ENCODE assay signal across 19 cellular contexts in the genomic region with DNA sequence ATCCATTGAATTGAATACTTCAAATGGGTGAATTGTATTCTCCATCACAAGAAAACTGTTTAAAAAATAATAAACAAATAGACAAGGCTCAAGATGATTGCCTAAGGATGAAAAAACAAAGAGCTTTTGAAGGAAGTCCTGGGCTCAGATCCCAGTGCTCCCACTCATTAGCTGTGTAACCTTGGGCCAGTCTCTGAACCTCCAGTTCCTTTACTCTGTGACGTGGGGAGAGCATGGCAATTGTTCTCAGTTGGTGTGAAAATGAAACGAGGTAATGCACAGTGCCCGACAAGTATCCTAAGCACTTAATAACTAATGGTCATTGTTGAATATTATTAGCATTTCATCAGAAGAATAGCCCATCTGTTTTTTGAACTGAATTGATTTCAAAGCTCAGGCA. TPM values are rescaled to one million over a fixed set of nuclear protein-coding genes. Genes with fewer than 3 reads are reported as not detected.
DNase-seq lines count a peak whose midpoint lies in the region; ATAC-seq and TF ChIP-seq lines count a peak whose summit lies in the region.
"Had no signal": no experiment of that assay in that cellular context is flagged by ENCODE, and none has a peak within 500 bp of the region (broad histone marks: within the 10 kb centered on the region; RNA-seq: fewer than 3 reads in every experiment).

No MANE protein-coding gene starts in this region.

- no peak for DNase-seq in IMR-90
- peak; percentile 75 for DNase-seq in foreskin melanocyte
- no peak for DNase-seq in psoas muscle
- DNase-seq in NCI-H128 (lab: John Stamatoyannopoulos, UW; ENCODE audit: unreplicated experiment), result no peak
- no peak for DNase-seq in activated CD4-positive, CD25-positive, alpha-beta regulatory T cell treated with anti-CD3 and anti-CD28 coated beads, Interleukin-2, amount 50 U/mL, for 72 hours
- no peak for DNase-seq in SW 1271 (lab: John Stamatoyannopoulos, UW)
- DNase-seq: CD8-positive, alpha-beta memory T cell; GM23248; NCI-H1436; NCI-H2029; NCI-H2171 treated with DMSO at 0.1 percent for 48 hours; NCI-H446 treated with DMSO at 0.1 percent for 48 hours; NCI-H69; NK-92 treated with Interleukin-12 subunit alpha and Interleukin-12 subunit beta, amount 100 ng/mL, for 24 hours; Peyer's patch; SK-N-SH had no signal

- H2BK5ac ChIP-seq in IMR-90 (ENCODE audit: low read depth, low read length, poor library complexity, severe bottlenecking), result no peak overlapping the region

- H4K8ac ChIP-seq in IMR-90 (ENCODE audit: low read depth in 2 of 2, low read length in 2 of 2), result no peak overlapping the region

- no peak overlapping the region for H3K56ac ChIP-seq in IMR-90 (ENCODE audit: extremely low read depth, insufficient read depth, low read length)

- POLR2A ChIA-PET in IMR-90 (lab: Charles Lee; ENCODE audit: unreplicated experiment), result no interaction called here

- peak overlapping the region; percentile 31; the same call in 1 of the 2 replicates for H3K4ac ChIP-seq in IMR-90 (ENCODE audit: low read depth, low read length)

- dilution Hi-C loops in IMR-90 (cut with HindIII; ENCODE audit: low sequenced_read_pairs, unreplicated experiment), result no loop called here

- WGBS in IMR-90 (ENCODE audit: extremely low coverage in 2 of 2, insufficient read length in 1 of 2), 2 experiments, result no CpG with 5 or more reads among the region's 3 CpGs
- 63 to 68% (median 64%) methylated on average over 3 of the region's 3 CpGs for WGBS in psoas muscle, 3 donors

- no TSS peak for BruUV-seq in IMR-90 (replicated peaks; lab: Mats Ljungman, UMichigan)

- no peaks in the 10 kb centered on the region for H4K20me1 ChIP-seq in IMR-90 (ENCODE audit: insufficient read depth, low read length)

- intact Hi-C loops in IMR-90 (cut with micrococcal nuclease) (no loop called here), psoas muscle (cut with DNase I) (loop anchor here (5.0 to 10.0 kb wide), 2 partner anchors 38 to 65 kb away; no protein-coding TSS in a partner anchor)

- H2BK15ac ChIP-seq in IMR-90 (ENCODE audit: low read depth, low read length), result no peak overlapping the region; the same call in 2 of the 3 replicates

- no peak overlapping the region for H2AFZ ChIP-seq in IMR-90 (replicated peaks; ENCODE audit: low read length, poor library complexity)
- H2AFZ ChIP-seq: GM23248 had no signal

- no peak overlapping the region for H3K4me3 ChIP-seq in IMR-90 (ENCODE audit: insufficient read depth, low read depth, low read length)
- no peak overlapping the region for H3K4me3 ChIP-seq in psoas muscle
- H3K4me3 ChIP-seq: GM23248, HAP-1, Peyer's patch had no signal

- H3K79me1 ChIP-seq in IMR-90 (ENCODE audit: low read depth in 1 of 2, low read length in 2 of 2), result no peaks in the 10 kb centered on the region; a peak in 1 of 4 replicates

- H3K4me2 ChIP-seq in IMR-90 (ENCODE audit: low read depth, low read length), result no peak overlapping the region; the same call in 1 of the 2 replicates
- H3K4me2 ChIP-seq: SK-N-SH had no signal

- no peak overlapping the region for H2BK20ac ChIP-seq in IMR-90 (ENCODE audit: low read depth, low read length)

- no peak for TF ChIP-seq RAD21 in IMR-90 (IDR thresholded peaks at IDR 0.05; ENCODE audit: low read length)

- no peak overlapping the region for H3K18ac ChIP-seq in IMR-90 (ENCODE audit: low read depth, low read length)

- no peaks in the 10 kb centered on the region for H3K9me1 ChIP-seq in IMR-90 (ENCODE audit: insufficient read depth, low read length)

- H3K27me3 ChIP-seq in IMR-90 (ENCODE audit: control insufficient read depth, insufficient read depth, low read length) (no peaks in the 10 kb centered on the region), psoas muscle (ENCODE audit: insufficient read depth in 3 of 3, low read length in 2 of 3) (no peaks in the 10 kb centered on the region)
- H3K27me3 ChIP-seq: Peyer's patch had no signal

- CTCF ChIA-PET in IMR-90 (lab: Yijun Ruan, JAX), result interaction anchor here (0.6 kb wide), 1 partner anchor 40 kb away, joined by 4 read pairs; no protein-coding TSS in a partner anchor

- TF ChIP-seq POLR2A in IMR-90 (IDR thresholded peaks at IDR 0.05; ENCODE audit: low read depth, low read length), result no peak

- no peak overlapping the region for H3K27ac ChIP-seq in IMR-90 (ENCODE audit: insufficient read depth, low read length)
- H3K27ac ChIP-seq in angular gyrus (ENCODE audit: low read depth, low read length), result peak overlapping the region; percentile 42
- peak overlapping the region; percentile 72 for H3K27ac ChIP-seq in psoas muscle
- H3K27ac ChIP-seq: GM23248 had no signal

- H3K9ac ChIP-seq in IMR-90 (ENCODE audit: low read depth, low read length), result no peak overlapping the region
- H3K9ac ChIP-seq: GM23248, SK-N-SH had no signal

- ATAC-seq in IMR-90 (ENCODE audit: low read depth), result no peak
- ATAC-seq in psoas muscle, result no peak
- no peak for ATAC-seq in GM21576 (IDR thresholded peaks at IDR 0.05; ENCODE audit: unreplicated experiment)

- TF ChIP-seq CTCF in IMR-90 (conservative IDR thresholded peaks at IDR 0.05; ENCODE audit: low read depth, low read length) (no peak), psoas muscle (IDR thresholded peaks at IDR 0.05) (no peak)

- no peak overlapping the region; the same call in 1 of the 2 replicates for H3K14ac ChIP-seq in IMR-90 (replicated peaks; ENCODE audit: low read depth, low read length)

- H2AK5ac ChIP-seq in IMR-90 (ENCODE audit: low read depth, low read length), result no peak overlapping the region

- no peak overlapping the region for H4K91ac ChIP-seq in IMR-90 (ENCODE audit: insufficient read depth, low read depth, low read length)

- H3K4me1 ChIP-seq in IMR-90 (ENCODE audit: control insufficient read depth, insufficient read depth, low read length) (peaks cover 14% of the 10 kb centered on the region), psoas muscle (peaks cover 34% of the 10 kb centered on the region)

- in situ Hi-C loops in IMR-90 (cut with MboI; ENCODE audit: low sequenced_read_pairs), result no loop called here

- no peak overlapping the region for H4K5ac ChIP-seq in IMR-90 (ENCODE audit: low read depth, low read length)

- H2BK120ac ChIP-seq in IMR-90 (ENCODE audit: low read depth, low read length), result no peak overlapping the region

- H3K9me3 ChIP-seq in IMR-90 (ENCODE audit: control insufficient read depth, insufficient read depth, low read length) (no peaks in the 10 kb centered on the region), psoas muscle (no peaks in the 10 kb centered on the region)
- H3K9me3 ChIP-seq: HAP-1, Peyer's patch, SK-N-SH had no signal

- H3K36me3 ChIP-seq in IMR-90 (ENCODE audit: control insufficient read depth, insufficient read depth, low read length), result no peaks in the 10 kb centered on the region
- no peaks in the 10 kb centered on the region for H3K36me3 ChIP-seq in psoas muscle (ENCODE audit: insufficient read depth in 1 of 2, low read depth in 1 of 2)
- H3K36me3 ChIP-seq: HAP-1, Peyer's patch had no signal

- H2AK9ac ChIP-seq in IMR-90 (replicated peaks; ENCODE audit: low read depth, low read length, poor library complexity), result no peak overlapping the region

- no peak overlapping the region for H3K23ac ChIP-seq in IMR-90 (ENCODE audit: low read depth, low read length)

TF ChIP-seq in IMR-90, 13 proteins besides CTCF, POLR2A, EP300 and RAD21:
- TF ChIP-seq NFE2L2 (IDR thresholded peaks at IDR 0.05; ENCODE audit: low read depth, low read length), result no peak
- TF ChIP-seq, protein P1, sequence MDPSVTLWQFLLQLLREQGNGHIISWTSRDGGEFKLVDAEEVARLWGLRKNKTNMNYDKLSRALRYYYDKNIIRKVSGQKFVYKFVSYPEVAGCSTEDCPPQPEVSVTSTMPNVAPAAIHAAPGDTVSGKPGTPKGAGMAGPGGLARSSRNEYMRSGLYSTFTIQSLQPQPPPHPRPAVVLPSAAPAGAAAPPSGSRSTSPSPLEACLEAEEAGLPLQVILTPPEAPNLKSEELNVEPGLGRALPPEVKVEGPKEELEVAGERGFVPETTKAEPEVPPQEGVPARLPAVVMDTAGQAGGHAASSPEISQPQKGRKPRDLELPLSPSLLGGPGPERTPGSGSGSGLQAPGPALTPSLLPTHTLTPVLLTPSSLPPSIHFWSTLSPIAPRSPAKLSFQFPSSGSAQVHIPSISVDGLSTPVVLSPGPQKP (IDR thresholded peaks at IDR 0.05; ENCODE audit: borderline replicate concordance, low read depth, low read length), result no peak
- no peak for TF ChIP-seq RFX5 (IDR thresholded peaks at IDR 0.05; ENCODE audit: low read depth, low read length)
- TF ChIP-seq MAFK (IDR thresholded peaks at IDR 0.05; ENCODE audit: low read depth, low read length), result no peak
- no peak for TF ChIP-seq SMC3 (IDR thresholded peaks at IDR 0.05; ENCODE audit: low read depth, low read length)
- no peak for TF ChIP-seq RCOR1 (IDR thresholded peaks at IDR 0.05; ENCODE audit: insufficient replicate concordance, low read length)

RNA-seq across cellular contexts. Expression of gene TNIK, which starts 40.7 kb away (rescaled TPM):
- total RNA-seq in IMR-90 (2012; rRNA removed) (6.3 and 8.3 TPM in 2 replicates), psoas muscle (10 to 100 TPM; 12.5 to 32.4 (median 24.8) TPM)
- polyA plus RNA-seq in IMR-90 (2012; rRNA removed) (2.8 and 3.4 TPM in 2 replicates), psoas muscle (10 to 100 TPM in 2 of 3 donors, 1 to 10 TPM in 1; 9.9 to 11.0 (median 10.9) TPM)
- 1.2 TPM in 2 replicates for polyA plus RNA-seq in IMR-90 (2012; cell fraction: cytosol; rRNA removed)
- polyA plus RNA-seq in IMR-90 (2012; cell fraction: nucleus; rRNA removed; ENCODE audit: low replicate concordance), result 1.6 and 12.3 TPM in 2 replicates
